ENCODE assay signal across 17 cellular contexts in genomic region chrX:85928606-85929005, GRCh38.
DNase-seq lines count a peak whose midpoint lies in the region; ATAC-seq and TF ChIP-seq lines count a peak whose summit lies in the region.
"Had no signal": no experiment of that assay in that cellular context is flagged by ENCODE, and none has a peak within 500 bp of the region (broad histone marks: within the 10 kb centered on the region; RNA-seq: fewer than 3 reads in every experiment).

No MANE protein-coding gene starts in this region.

- no peaks in the 10 kb centered on the region for H3K9me2 ChIP-seq in SK-N-SH

- no peaks in the 10 kb centered on the region for H3K36me3 Mint-ChIP-seq in chondrocyte (ENCODE audit: low read depth)
- H3K36me3 Mint-ChIP-seq in mesothelial cell of epicardium: peaks cover 9% of the 10 kb centered on the region
- no peaks in the 10 kb centered on the region for H3K36me3 Mint-ChIP-seq in activated naive CD4-positive, alpha-beta T cell treated with anti-CD3 and anti-CD28 coated beads, Interleukin-2, amount 50 U/mL, for 72 hours

- POLR2A ChIA-PET in SK-N-SH (lab: Yijun Ruan, JAX): no interaction called here

- H3K27ac Mint-ChIP-seq in chondrocyte (ENCODE audit: unreplicated experiment): peak overlapping the region; percentile 72
- H3K27ac Mint-ChIP-seq in mesothelial cell of epicardium: peak overlapping the region; percentile 84
- no peak overlapping the region for H3K27ac Mint-ChIP-seq in activated naive CD4-positive, alpha-beta T cell treated with anti-CD3 and anti-CD28 coated beads, Interleukin-2, amount 50 U/mL, for 72 hours

- H3K79me2 ChIP-seq in SK-N-SH (ENCODE audit: insufficient read depth): no peaks in the 10 kb centered on the region

- H3K4me1 ChIP-seq in SK-N-SH (ENCODE audit: control insufficient read depth in 1 of 2, insufficient read depth in 2 of 2, low read depth in 1 of 2, low read length in 1 of 2) (no peaks in the 10 kb centered on the region), tibial artery (peaks cover 0 to 18% (median 1%) of the 10 kb centered on the region in 4 donors)
- H3K4me1 ChIP-seq: A549 had no signal

- no peak for TF ChIP-seq EP300 in SK-N-SH (IDR thresholded peaks at IDR 0.05; ENCODE audit: borderline replicate concordance in 1 of 2, low read depth in 1 of 2, low read length in 1 of 2)

- intact Hi-C loops in tibial artery (cut with DNase I; ENCODE audit: low total_unique reads): no loop called here

- peaks cover 5% of the 10 kb centered on the region; the same call in 1 of the 2 replicates for H4K20me1 ChIP-seq in SK-N-SH (ENCODE audit: insufficient read depth)

- H3K9me3 Mint-ChIP-seq in chondrocyte (ENCODE audit: low read depth): no peaks in the 10 kb centered on the region
- H3K9me3 Mint-ChIP-seq in mesothelial cell of epicardium: no peaks in the 10 kb centered on the region
- H3K9me3 Mint-ChIP-seq in activated naive CD4-positive, alpha-beta T cell treated with anti-CD3 and anti-CD28 coated beads, Interleukin-2, amount 50 U/mL, for 72 hours: no peaks in the 10 kb centered on the region

- H3K9me3 ChIP-seq in SK-N-SH (no peaks in the 10 kb centered on the region), tibial artery (no peaks in the 10 kb centered on the region)
- H3K9me3 ChIP-seq: A549 had no signal

- DNase-seq in SK-N-SH (no peak), chondrocyte (ENCODE audit: low spot score) (no peak), mesothelial cell of epicardium (ENCODE audit: low spot score in 2 of 2, unreplicated experiment in 2 of 2) (no peak), tibial artery (no peak)
- DNase-seq in activated CD8-positive, alpha-beta memory T cell treated with anti-CD3 and anti-CD28 coated beads for 24 hours: no peak
- no peak for DNase-seq in effector CD4-positive, alpha-beta T cell
- no peak for DNase-seq in activated naive CD4-positive, alpha-beta T cell treated with anti-CD3 and anti-CD28 coated beads, Interleukin-2, amount 50 U/mL, for 72 hours (ENCODE audit: low spot score in 2 of 2)
- DNase-seq: AML-193; CD4-positive, alpha-beta memory T cell; DMS153; DMS79; GF-D8; H9 had no signal

- H3K9ac ChIP-seq in SK-N-SH: no peak overlapping the region

- H3K27me3 Mint-ChIP-seq in chondrocyte (ENCODE audit: low read depth): no peaks in the 10 kb centered on the region
- no peaks in the 10 kb centered on the region for H3K27me3 Mint-ChIP-seq in mesothelial cell of epicardium (ENCODE audit: low read depth)
- H3K27me3 Mint-ChIP-seq: CD4-positive, alpha-beta memory T cell had no signal

- no peak overlapping the region for H3K4me2 ChIP-seq in SK-N-SH
- H3K4me2 ChIP-seq: A549 had no signal

- TF ChIP-seq CTCF in SK-N-SH (IDR thresholded peaks at IDR 0.05): no peak
- no peak for TF ChIP-seq CTCF in chondrocyte (IDR thresholded peaks at IDR 0.05)
- no peak for TF ChIP-seq CTCF in mesothelial cell of epicardium (IDR thresholded peaks at IDR 0.05; ENCODE audit: unreplicated experiment)
- no peak for TF ChIP-seq CTCF in tibial artery (IDR thresholded peaks at IDR 0.05)

- no peak for ATAC-seq in SK-N-SH treated with all-trans-retinoic acid at 6 μM for 48 hours
- ATAC-seq in activated naive CD4-positive, alpha-beta T cell treated with anti-CD3 and anti-CD28 coated beads, Interleukin-2, amount 50 U/mL, for 72 hours: no peak
- ATAC-seq: A549 had no signal

- CTCF ChIA-PET in SK-N-SH (lab: Yijun Ruan, JAX): interaction anchor here (1.0 kb wide), 1 partner anchor 23 kb away, joined by 4 read pairs; no protein-coding TSS in a partner anchor

- H3K27me3 ChIP-seq in SK-N-SH (ENCODE audit: insufficient read depth): no peaks in the 10 kb centered on the region
- H3K27me3 ChIP-seq in tibial artery: no peaks in the 10 kb centered on the region

- no peak overlapping the region for H3K4me3 ChIP-seq in SK-N-SH (ENCODE audit: low read depth in 2 of 2, low read length in 1 of 2)
- no peak overlapping the region for H3K4me3 ChIP-seq in tibial artery
- H3K4me3 ChIP-seq: A549 had no signal

- 94% methylated on average over 1 of the region's 1 CpG for WGBS in SK-N-SH (ENCODE audit: low lambda C conversion rate)

- H3K4me3 Mint-ChIP-seq in chondrocyte (ENCODE audit: unreplicated experiment) (no peak overlapping the region), mesothelial cell of epicardium (no peak overlapping the region)
- H3K4me3 Mint-ChIP-seq: CD4-positive, alpha-beta memory T cell; H9 had no signal

- no peaks in the 10 kb centered on the region for H3F3A ChIP-seq in SK-N-SH (replicated peaks; ENCODE audit: insufficient read depth)

- no peak overlapping the region for H3K27ac ChIP-seq in SK-N-SH (ENCODE audit: low read depth in 2 of 2, low read length in 1 of 2)
- peak overlapping the region; percentile 59 to 66 for H3K27ac ChIP-seq in tibial artery
- H3K27ac ChIP-seq: 22Rv1, A549, C4-2B had no signal

- H3K36me3 ChIP-seq in SK-N-SH (replicated peaks in 1 of 2; ENCODE audit: control insufficient read depth in 1 of 2, insufficient read depth in 2 of 2, low read length in 1 of 2) (no peaks in the 10 kb centered on the region), tibial artery (no peaks in the 10 kb centered on the region)

- no peak overlapping the region for H2AFZ ChIP-seq in SK-N-SH (ENCODE audit: low read depth)

- TF ChIP-seq RAD21 in SK-N-SH (IDR thresholded peaks at IDR 0.05; ENCODE audit: low read length): no peak

- peaks cover 45% of the 10 kb centered on the region for H3K4me1 Mint-ChIP-seq in chondrocyte (ENCODE audit: low read depth)
- H3K4me1 Mint-ChIP-seq in mesothelial cell of epicardium: peaks cover 51% of the 10 kb centered on the region

TF ChIP-seq in SK-N-SH treated with all-trans-retinoic acid at 6 μM for 48 hours, 23 proteins besides CTCF, POLR2A, EP300 and RAD21 (continues in another document):
- TF ChIP-seq ZC3H10 (CRISPR knock-in tag; IDR thresholded peaks at IDR 0.05) (0 out of 2 replicates have a peak, but pooled peaks have one; percentile 21), ESRRG (CRISPR knock-in tag; IDR thresholded peaks at IDR 0.05) (no peak), TCF4 (CRISPR knock-in tag; IDR thresholded peaks at IDR 0.05; ENCODE audit: borderline replicate concordance) (no peak), RARB (CRISPR knock-in tag; IDR thresholded peaks at IDR 0.05) (no peak), SNAI2 (CRISPR knock-in tag; IDR thresholded peaks at IDR 0.05) (no peak), ISL1 (CRISPR knock-in tag; IDR thresholded peaks at IDR 0.05) (0 out of 2 replicates have a peak, but pooled peaks have one; percentile 7), POU6F1 (CRISPR knock-in tag; IDR thresholded peaks at IDR 0.05; ENCODE audit: borderline replicate concordance, low read depth) (no peak), BACH2 (CRISPR knock-in tag; IDR thresholded peaks at IDR 0.05; ENCODE audit: borderline replicate concordance) (no peak), ZFP3 (CRISPR knock-in tag; IDR thresholded peaks at IDR 0.05) (no peak)

TF ChIP-seq in SK-N-SH, 30 proteins besides CTCF, POLR2A, EP300 and RAD21 (continues in another document):
- TF ChIP-seq SMC3 (IDR thresholded peaks at IDR 0.05; ENCODE audit: low read depth, low read length): no peak
- TF ChIP-seq ZBTB33 (IDR thresholded peaks at IDR 0.05; ENCODE audit: borderline replicate concordance, low read depth): no peak
- no peak for TF ChIP-seq SIN3A (IDR thresholded peaks at IDR 0.05; ENCODE audit: borderline replicate concordance, low read depth, low read length)
- no peak for TF ChIP-seq FOXJ3 (CRISPR knock-in tag; IDR thresholded peaks at IDR 0.05)
- no peak for TF ChIP-seq ELF1 (IDR thresholded peaks at IDR 0.05)
- TF ChIP-seq GABPA (IDR thresholded peaks at IDR 0.05; ENCODE audit: low read depth): no peak
- TF ChIP-seq PBX3 (IDR thresholded peaks at IDR 0.05): no peak
- TF ChIP-seq TAF1 (IDR thresholded peaks at IDR 0.05; ENCODE audit: borderline replicate concordance, low read depth, low read length): no peak
- TF ChIP-seq CHD2 (IDR thresholded peaks at IDR 0.05; ENCODE audit: low read length, partially characterized antibody): no peak
- TF ChIP-seq RCOR1 (IDR thresholded peaks at IDR 0.05; ENCODE audit: low read length): no peak
- TF ChIP-seq YY1 (IDR thresholded peaks at IDR 0.05; ENCODE audit: low read depth): no peak
- TF ChIP-seq TCF12 (IDR thresholded peaks at IDR 0.05): no peak

Comparison
In these comparisons a context has a peak if more than half of its experiments do, and no peak if none do; other contexts are left out.
1. H3K27ac ChIP-seq: peak in tibial artery (2 of 2); none in SK-N-SH (0 of 2).
2. H3K27ac Mint-ChIP-seq: peak in chondrocyte (single experiment) and mesothelial cell of epicardium (single experiment); none in activated naive CD4-positive, alpha-beta T cell treated with anti-CD3 and anti-CD28 coated beads, Interleukin-2, amount 50 U/mL, for 72 hours (0 of 2).